In genomic region chr20:36624068-36624813, GRCh38 we compare ENCODE assay signal across 1 cellular context.
A peak's percentile ranks its signal among the peaks of the same experiment; 100 is the strongest.
TF ChIP-seq lines count a peak whose summit lies in the region.

No MANE protein-coding gene starts in this region.

TF ChIP-seq in HepG2, 621 proteins besides CTCF, POLR2A, EP300 and RAD21 (continued from another document and continues in another):
- TF ChIP-seq SMARCC2 (IDR thresholded peaks at IDR 0.05) = no peak
- no peak for TF ChIP-seq AKAP8 (CRISPR knock-in tag; IDR thresholded peaks at IDR 0.05)
- TF ChIP-seq ZNF431 (CRISPR knock-in tag; IDR thresholded peaks at IDR 0.05; ENCODE audit: borderline replicate concordance, low read depth) = no peak
- no peak for TF ChIP-seq CENPX (CRISPR knock-in tag; IDR thresholded peaks at IDR 0.05)
- no peak for TF ChIP-seq ATAD3A (CRISPR knock-in tag; IDR thresholded peaks at IDR 0.05)
- TF ChIP-seq ZNF292 (CRISPR knock-in tag; IDR thresholded peaks at IDR 0.05; ENCODE audit: borderline replicate concordance, low read depth) = peak; percentile 78; the same call in 1 of the 2 replicates
- TF ChIP-seq CBX5 (CRISPR knock-in tag; IDR thresholded peaks at IDR 0.05; ENCODE audit: borderline replicate concordance) = peak; percentile 56; the same call in 1 of the 2 replicates
- peak; percentile 33 for TF ChIP-seq XRCC5 (optimal IDR thresholded peaks at IDR 0.05; ENCODE audit: low read length)
- TF ChIP-seq ZFX (CRISPR knock-in tag; IDR thresholded peaks at IDR 0.05; ENCODE audit: low read depth) = peak; percentile 73
- peak; percentile 34; the same call in 1 of the 2 replicates for TF ChIP-seq TBX3 (IDR thresholded peaks at IDR 0.05; ENCODE audit: borderline replicate concordance)
- TF ChIP-seq ZBTB4 (CRISPR knock-in tag; IDR thresholded peaks at IDR 0.05; ENCODE audit: borderline replicate concordance) = no peak
- 0 out of 2 replicates have a peak, but pooled peaks have one; percentile 70 for TF ChIP-seq ZSCAN9 (CRISPR knock-in tag; IDR thresholded peaks at IDR 0.05; ENCODE audit: borderline replicate concordance)
- TF ChIP-seq HNRNPLL (IDR thresholded peaks at IDR 0.05; ENCODE audit: low read depth, low read length, poor library complexity, severe bottlenecking) = no peak
- peak; percentile 41; the same call in 1 of the 2 replicates for TF ChIP-seq PPARG (CRISPR knock-in tag; conservative IDR thresholded peaks at IDR 0.05)
- no peak for TF ChIP-seq ZBTB8A (CRISPR knock-in tag; IDR thresholded peaks at IDR 0.05; ENCODE audit: borderline replicate concordance, low read depth)
- 0 out of 2 replicates have a peak, but pooled peaks have one; percentile 59 for TF ChIP-seq ZBTB49 (CRISPR knock-in tag; IDR thresholded peaks at IDR 0.05; ENCODE audit: borderline replicate concordance)
- TF ChIP-seq PCBP2 (optimal IDR thresholded peaks at IDR 0.05; ENCODE audit: low read depth, low read length, poor library complexity, severe bottlenecking) = no peak
- TF ChIP-seq ZNF710 (CRISPR knock-in tag; IDR thresholded peaks at IDR 0.05; ENCODE audit: borderline replicate concordance) = peak; percentile 82; the same call in 1 of the 2 replicates
- TF ChIP-seq ZBTB38 (CRISPR knock-in tag; IDR thresholded peaks at IDR 0.05) = peak; percentile 44; the same call in 1 of the 2 replicates
- no peak for TF ChIP-seq NFRKB (IDR thresholded peaks at IDR 0.05)
- TF ChIP-seq THRA (CRISPR knock-in tag; IDR thresholded peaks at IDR 0.05; ENCODE audit: borderline replicate concordance) = peak; percentile 17; the same call in 1 of the 2 replicates
- peak; percentile 62; the same call in 1 of the 2 replicates for TF ChIP-seq HMGXB3 (CRISPR knock-in tag; IDR thresholded peaks at IDR 0.05; ENCODE audit: borderline replicate concordance)
- TF ChIP-seq HOXA3 (CRISPR knock-in tag; IDR thresholded peaks at IDR 0.05) = no peak
- TF ChIP-seq SP2 (CRISPR knock-in tag; IDR thresholded peaks at IDR 0.05) = 0 out of 2 replicates have a peak, but pooled peaks have one; percentile 17
- TF ChIP-seq KMT2A (CRISPR knock-in tag; IDR thresholded peaks at IDR 0.05) = peak; percentile 64; the same call in 1 of the 2 replicates
- 0 out of 2 replicates have a peak, but pooled peaks have one; percentile 39 for TF ChIP-seq ZNF205 (CRISPR knock-in tag; IDR thresholded peaks at IDR 0.05)
- no peak for TF ChIP-seq NFIC (IDR thresholded peaks at IDR 0.05; ENCODE audit: low read length)
- no peak for TF ChIP-seq ARHGAP35 (CRISPR knock-in tag; IDR thresholded peaks at IDR 0.05; ENCODE audit: borderline replicate concordance)
- TF ChIP-seq IKZF5 (CRISPR knock-in tag; IDR thresholded peaks at IDR 0.05) = no peak; the same call in 1 of the 2 replicates
- TF ChIP-seq ZBTB1 (CRISPR knock-in tag; IDR thresholded peaks at IDR 0.05; ENCODE audit: borderline replicate concordance) = no peak
- no peak for TF ChIP-seq DBP (CRISPR knock-in tag; IDR thresholded peaks at IDR 0.05; ENCODE audit: not compliant biosample characterization)
- no peak for TF ChIP-seq ZNF451 (CRISPR knock-in tag; IDR thresholded peaks at IDR 0.05)
- TF ChIP-seq SMYD3 (CRISPR knock-in tag; IDR thresholded peaks at IDR 0.05) = no peak
- TF ChIP-seq ZFP90 (CRISPR knock-in tag; IDR thresholded peaks at IDR 0.05; ENCODE audit: borderline replicate concordance) = no peak; the same call in 1 of the 2 replicates
- peak; percentile 33; the same call in 1 of the 2 replicates for TF ChIP-seq KAT8 (CRISPR knock-in tag; IDR thresholded peaks at IDR 0.05)
- 0 out of 2 replicates have a peak, but pooled peaks have one; percentile 31 for TF ChIP-seq ZNF512B (CRISPR knock-in tag; IDR thresholded peaks at IDR 0.05; ENCODE audit: borderline replicate concordance)
- TF ChIP-seq TBX2 (CRISPR knock-in tag; IDR thresholded peaks at IDR 0.05; ENCODE audit: borderline replicate concordance) = 0 out of 2 replicates have a peak, but pooled peaks have one; percentile 1
- TF ChIP-seq NCOA1 (CRISPR knock-in tag; IDR thresholded peaks at IDR 0.05) = no peak
- TF ChIP-seq ARNT (IDR thresholded peaks at IDR 0.05) = no peak
- TF ChIP-seq ZSCAN31 (CRISPR knock-in tag; IDR thresholded peaks at IDR 0.05; ENCODE audit: low read depth) = 0 out of 2 replicates have a peak, but pooled peaks have one; percentile 26
- no peak for TF ChIP-seq E2F2 (CRISPR knock-in tag; IDR thresholded peaks at IDR 0.05; ENCODE audit: borderline replicate concordance)
- TF ChIP-seq ISX (CRISPR knock-in tag; conservative IDR thresholded peaks at IDR 0.05) = no peak
